In the genomic region with DNA sequence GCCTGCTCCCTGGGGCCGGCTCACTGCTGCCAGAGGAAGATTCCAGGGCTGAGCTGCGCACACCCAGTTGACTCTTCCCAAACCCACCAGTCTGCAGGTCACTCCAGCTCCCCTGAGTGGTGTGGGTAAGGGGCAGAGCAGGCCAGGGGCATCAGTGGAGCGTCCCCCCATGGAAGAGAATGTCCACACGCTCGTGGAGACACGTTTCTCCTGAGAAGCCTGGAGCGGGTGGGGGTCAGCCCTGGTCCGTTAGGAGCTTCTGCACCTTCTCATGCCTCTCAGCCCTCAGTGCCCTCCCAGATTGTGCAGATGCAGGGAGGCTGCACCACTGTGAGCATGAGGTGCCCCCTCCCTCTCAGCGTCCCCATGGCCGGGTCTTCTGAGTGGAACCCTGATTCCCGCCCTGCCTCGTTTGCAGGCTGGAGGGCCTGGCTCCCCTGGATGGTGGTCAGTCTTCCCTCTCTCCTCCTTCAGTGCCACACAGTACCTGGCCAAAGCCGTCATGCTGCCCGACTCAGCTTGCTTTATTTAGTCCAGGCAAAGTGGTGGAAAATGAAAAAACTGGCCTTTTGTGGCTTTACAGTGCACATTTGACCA, we compare ENCODE assay signal across 28 cellular contexts. TPM values are rescaled to one million over a fixed set of nuclear protein-coding genes. Genes with fewer than 3 reads are reported as not detected.
"Had no signal": no experiment of that assay in that cellular context is flagged by ENCODE, and none has a peak within 500 bp of the region (broad histone marks: within the 10 kb centered on the region; RNA-seq: fewer than 3 reads in every experiment).

No MANE protein-coding gene starts in this region.

- ATAC-seq: activated CD8-positive, alpha-beta memory T cell treated with anti-CD3 and anti-CD28 coated beads, Interleukin-2, amount 10 ng/mL, durations not matched to agents 7 days and 5 days; Panc1; Right ventricle myocardium inferior; SK-N-SH treated with all-trans-retinoic acid at 6 μM for 48 hours had no signal

- H3K4me1 Mint-ChIP-seq: activated B cell treated with CpG ODN at 0.5 μM for 24 hours; activated CD4-positive, alpha-beta T cell treated with anti-CD3 and anti-CD28 coated beads, Interleukin-2, amount 10 ng/mL, durations not matched to agents 24 days and 14 days; activated CD8-positive, alpha-beta memory T cell treated with anti-CD3 and anti-CD28 coated beads, Interleukin-2, amount 10 ng/mL, durations not matched to agents 7 days and 5 days; activated naive CD4-positive, alpha-beta T cell treated with anti-CD3 and anti-CD28 coated beads, Interleukin-2, amount 50 U/mL, for 24 hours had no signal

- H3K27ac Mint-ChIP-seq: activated B cell treated with CpG ODN at 0.5 μM for 24 hours; activated CD4-positive, alpha-beta T cell treated with anti-CD3 and anti-CD28 coated beads, Interleukin-2, amount 10 ng/mL, durations not matched to agents 24 days and 14 days; activated CD8-positive, alpha-beta memory T cell treated with anti-CD3 and anti-CD28 coated beads, Interleukin-2, amount 10 ng/mL, durations not matched to agents 7 days and 5 days; activated naive CD4-positive, alpha-beta T cell treated with anti-CD3 and anti-CD28 coated beads, Interleukin-2, amount 50 U/mL, for 24 hours; activated T-cell treated with anti-CD3 and anti-CD28 coated beads, Interleukin-2, amount 50 U/mL, for 24 hours; activated T-helper 1 cell treated with anti-CD3 and anti-CD28 coated beads, Interleukin-12 subunit alpha, Interleukin-12 subunit beta, Interleukin-2, Interleukin-4 antibody, amounts not matched to agents 30 ng/mL and 10 ng/mL and 1 ng/mL, durations not matched to agents 14 hours and 24 hours and 36 hours; T-helper 1 cell treated with Interleukin-12 subunit alpha and Interleukin-12 subunit beta and Interleukin-4 antibody, amounts not matched to agents 30 μg/mL and 1 μg/mL, for 36 hours had no signal

- H3K4me3 Mint-ChIP-seq: activated B cell treated with CpG ODN at 0.5 μM for 24 hours; activated CD4-positive, alpha-beta T cell treated with anti-CD3 and anti-CD28 coated beads, Interleukin-2, amount 10 ng/mL, durations not matched to agents 24 days and 14 days; activated CD8-positive, alpha-beta memory T cell treated with anti-CD3 and anti-CD28 coated beads, Interleukin-2, amount 10 ng/mL, durations not matched to agents 7 days and 5 days; activated naive CD4-positive, alpha-beta T cell treated with anti-CD3 and anti-CD28 coated beads, Interleukin-2, amount 50 U/mL, for 24 hours; activated T-cell treated with anti-CD3 and anti-CD28 coated beads, Interleukin-2, amount 50 U/mL, for 24 hours; activated T-helper 1 cell treated with anti-CD3 and anti-CD28 coated beads, Interleukin-12 subunit alpha, Interleukin-12 subunit beta, Interleukin-2, Interleukin-4 antibody, amounts not matched to agents 30 ng/mL and 10 ng/mL and 1 ng/mL, durations not matched to agents 14 hours and 24 hours and 36 hours; T-helper 1 cell treated with Interleukin-12 subunit alpha and Interleukin-12 subunit beta and Interleukin-4 antibody, amounts not matched to agents 30 μg/mL and 1 μg/mL, for 36 hours had no signal

- H3K36me3 Mint-ChIP-seq: activated CD8-positive, alpha-beta memory T cell treated with anti-CD3 and anti-CD28 coated beads, Interleukin-2, amount 10 ng/mL, durations not matched to agents 7 days and 5 days; activated naive CD4-positive, alpha-beta T cell treated with anti-CD3 and anti-CD28 coated beads, Interleukin-2, amount 50 U/mL, for 24 hours had no signal

- H3K4me3 ChIP-seq: SJCRH30 had no signal

- DNase-seq: activated B cell treated with CpG ODN at 0.5 μM for 24 hours; activated CD4-positive, alpha-beta T cell treated with anti-CD3 and anti-CD28 coated beads for 1 hour; activated CD4-positive, alpha-beta T cell treated with anti-CD3 and anti-CD28 coated beads, Interleukin-2, amount 10 ng/mL, durations not matched to agents 24 days and 14 days; activated CD4-positive, alpha-beta T cell treated with anti-CD3 and anti-CD28 coated beads, Interleukin-2, amount 50 U/mL, for 48 hours; activated CD8-positive, alpha-beta memory T cell treated with anti-CD3 and anti-CD28 coated beads, Interleukin-2, amount 10 ng/mL, durations not matched to agents 7 days and 5 days; activated effector memory CD4-positive, alpha-beta T cell treated with Interleukin-2 at 50 U/mL for 16 hours; activated naive CD4-positive, alpha-beta T cell; activated T-cell treated with anti-CD3 and anti-CD28 coated beads, Interleukin-2, amount 50 U/mL, for 24 hours; aorta; MM.1S; NCI-H1105; NCI-H1436; NCI-H1694 treated with DMSO at 0.1 percent for 48 hours; NCI-H2029 treated with DMSO at 0.1 percent for 48 hours; NCI-H345; NCI-H510A treated with DMSO at 0.1 percent for 48 hours; NCI-H69; NK-92 treated with Interleukin-12 subunit alpha and Interleukin-12 subunit beta, amount 100 ng/mL, for 24 hours; OCI-M1; RPMI8226; SJCRH30; T-helper 9 cell had no signal

- H3K9me3 Mint-ChIP-seq: activated B cell treated with CpG ODN at 0.5 μM for 24 hours; activated CD4-positive, alpha-beta T cell treated with anti-CD3 and anti-CD28 coated beads, Interleukin-2, amount 10 ng/mL, durations not matched to agents 24 days and 14 days; activated naive CD4-positive, alpha-beta T cell treated with anti-CD3 and anti-CD28 coated beads, Interleukin-2, amount 50 U/mL, for 24 hours; activated T-cell treated with anti-CD3 and anti-CD28 coated beads, Interleukin-2, amount 50 U/mL, for 24 hours; activated T-helper 1 cell treated with anti-CD3 and anti-CD28 coated beads, Interleukin-12 subunit alpha, Interleukin-12 subunit beta, Interleukin-2, Interleukin-4 antibody, amounts not matched to agents 30 ng/mL and 10 ng/mL and 1 ng/mL, durations not matched to agents 14 hours and 24 hours and 36 hours; T-helper 1 cell treated with Interleukin-12 subunit alpha and Interleukin-12 subunit beta and Interleukin-4 antibody, amounts not matched to agents 30 μg/mL and 1 μg/mL, for 36 hours had no signal

- H3K27ac ChIP-seq: SJCRH30 had no signal

- H3K36me3 ChIP-seq: SJCRH30 had no signal

- H3K27me3 Mint-ChIP-seq: activated CD4-positive, alpha-beta T cell treated with anti-CD3 and anti-CD28 coated beads, Interleukin-2, amount 10 ng/mL, durations not matched to agents 24 days and 14 days; activated CD8-positive, alpha-beta memory T cell treated with anti-CD3 and anti-CD28 coated beads, Interleukin-2, amount 10 ng/mL, durations not matched to agents 7 days and 5 days had no signal

- H3K4me1 ChIP-seq: SJCRH30 had no signal

RNA-seq across cellular contexts. Expression of gene TWIST2, which starts 37.0 kb away (rescaled TPM):
- total RNA-seq: activated B cell treated with CpG ODN at 0.5 μM for 24 hours; activated CD4-positive, alpha-beta T cell treated with anti-CD3 and anti-CD28 coated beads, Interleukin-2, amount 10 ng/mL, durations not matched to agents 24 days and 14 days; activated CD8-positive, alpha-beta memory T cell treated with anti-CD3 and anti-CD28 coated beads, Interleukin-2, amount 10 ng/mL, durations not matched to agents 7 days and 5 days; activated T-helper 1 cell treated with anti-CD3 and anti-CD28 coated beads, Interleukin-12 subunit alpha, Interleukin-12 subunit beta, Interleukin-2, Interleukin-4 antibody, amounts not matched to agents 30 ng/mL and 10 ng/mL and 1 ng/mL, durations not matched to agents 14 hours and 24 hours and 36 hours; SJCRH30 had no signal
